8 cellular contexts compared by ENCODE assay signal in genomic region chr6:100719883-100720682, GRCh38.
DNase-seq lines count a peak whose midpoint lies in the region; ATAC-seq and TF ChIP-seq lines count a peak whose summit lies in the region.

No MANE protein-coding gene starts in this region.

- H3K36me3 ChIP-seq in A673 (ENCODE audit: insufficient read depth, low read length, poor library complexity, severe bottlenecking): no peaks in the 10 kb centered on the region

- no peaks in the 10 kb centered on the region for H3K27me3 ChIP-seq in A673 (replicated peaks; ENCODE audit: insufficient read depth, low read depth, low read length, poor library complexity)

- H3K9me3 ChIP-seq in A673 (ENCODE audit: low read depth, low read length, poor library complexity, severe bottlenecking): no peaks in the 10 kb centered on the region

- intact Hi-C loops in A673 (cut with micrococcal nuclease; ENCODE audit: unreplicated experiment): loop anchor here (5.0 kb wide), 2 partner anchors 507 to 603 kb away; no protein-coding TSS in a partner anchor

- in situ Hi-C loops in GM13976 (cut with MboI; ENCODE audit: low sequenced_read_pairs, unreplicated experiment): no loop called here
- in situ Hi-C loops in astrocyte of the spinal cord (cut with HindIII; ENCODE audit: low sequenced_read_pairs): no loop called here

- no peak for ATAC-seq in HG03025 (IDR thresholded peaks at IDR 0.05; ENCODE audit: low FRiP score, unreplicated experiment)

- CTCF ChIA-PET in A673 (lab: Charles Lee): interaction anchor here (0.6 kb wide), 1 partner anchor 389 kb away, joined by 3 read pairs; no protein-coding TSS in a partner anchor

- peaks cover 13% of the 10 kb centered on the region for H3K4me1 ChIP-seq in A673 (ENCODE audit: insufficient read depth, low read length, poor library complexity, severe bottlenecking)

- no TSS peak for BruUV-seq in A673 (replicated peaks; lab: Mats Ljungman, UMichigan)

- POLR2A ChIA-PET in A673 (lab: Charles Lee; ENCODE audit: low non-redundant PET): no interaction called here

- DNase-seq in A673 (ENCODE audit: low spot score) (peak; percentile 51), GM13976 (ENCODE audit: low spot score) (no peak), astrocyte of the spinal cord (ENCODE audit: low read depth, low spot score) (peak; percentile 38), left kidney (ENCODE audit: low read depth, low spot score) (peak; percentile 33), NCI-H2081 treated with DMSO at 0.1 percent for 48 hours (lab: John Stamatoyannopoulos, UW) (no peak)
- DNase-seq in NK-92 treated with Interleukin-12 subunit alpha and Interleukin-12 subunit beta, amount 100 ng/mL, for 24 hours (lab: John Stamatoyannopoulos, UW): no peak

- H3K4me3 ChIP-seq in A673 (ENCODE audit: low read depth, low read length, poor library complexity, severe bottlenecking): no peak overlapping the region
- H3K4me3 ChIP-seq in astrocyte of the spinal cord (ENCODE audit: low read depth, low read length): no peak overlapping the region

- TF ChIP-seq CTCF in A673 (conservative IDR thresholded peaks at IDR 0.05; ENCODE audit: low read depth, low read length) (peak; percentile 65), GM13976 (IDR thresholded peaks at IDR 0.05; ENCODE audit: borderline replicate concordance, control extremely low read depth, extremely low read depth, insufficient read depth, missing control alignments) (peak; percentile 30), LNCAP (IDR thresholded peaks at IDR 0.05) (peak; percentile 61), astrocyte of the spinal cord (IDR thresholded peaks at IDR 0.05; ENCODE audit: low read depth, low read length) (peak; percentile 49)

- H3K27ac ChIP-seq in A673 (ENCODE audit: low read depth, low read length, poor library complexity, severe bottlenecking): no peak overlapping the region

Comparison
In these comparisons a context has a peak if more than half of its experiments do, and no peak if none do; other contexts are left out.
1. DNase-seq: peak in A673 (single experiment), astrocyte of the spinal cord (single experiment) and left kidney (single experiment); none in GM13976 (single experiment), NK-92 treated with Interleukin-12 subunit alpha and Interleukin-12 subunit beta, amount 100 ng/mL, for 24 hours (single experiment) and NCI-H2081 treated with DMSO at 0.1 percent for 48 hours (single experiment).
2. Peak in every context shown above with its lines, with median percentiles within 50 percentile points of each other: CTCF ChIP-seq.